28 cellular contexts compared by ENCODE assay signal in genomic region chr14:23653046-23653445, GRCh38. TPM values are rescaled to one million over a fixed set of nuclear protein-coding genes. Genes with fewer than 3 reads are reported as not detected.
DNase-seq lines count a peak whose midpoint lies in the region; ATAC-seq and TF ChIP-seq lines count a peak whose summit lies in the region.
"Had no signal": no experiment of that assay in that cellular context is flagged by ENCODE, and none has a peak within 500 bp of the region (broad histone marks: within the 10 kb centered on the region; RNA-seq: fewer than 3 reads in every experiment).

No MANE protein-coding gene starts in this region.

- no peak overlapping the region for H3K9ac ChIP-seq in mesendoderm (ENCODE audit: low read length)

- H2AK5ac ChIP-seq in mesendoderm (ENCODE audit: low read length), result no peak overlapping the region

- no peak overlapping the region for H3K18ac ChIP-seq in mesendoderm (ENCODE audit: low read length)

- peaks cover 6% of the 10 kb centered on the region for H3K27me3 Mint-ChIP-seq in endothelial cell (ENCODE audit: unreplicated experiment)

- H3K79me1 ChIP-seq in mesendoderm (ENCODE audit: low read length), result no peaks in the 10 kb centered on the region

- no peak overlapping the region for H3K27ac ChIP-seq in mesendoderm (ENCODE audit: low read depth, low read length)
- H3K27ac ChIP-seq: 22Rv1, HL-60, PC-9, SJSA1 had no signal

- H2BK15ac ChIP-seq in mesendoderm (replicated peaks; ENCODE audit: low read depth), result no peak overlapping the region

- TF ChIP-seq CTCF in AG10803 (conservative IDR thresholded peaks at IDR 0.05; ENCODE audit: low read length) (no peak), endothelial cell (IDR thresholded peaks at IDR 0.05; ENCODE audit: unreplicated experiment) (no peak)

- H2BK5ac ChIP-seq in mesendoderm (ENCODE audit: low read length), result no peak overlapping the region

- H3K4me3 ChIP-seq in AG10803 (ENCODE audit: low read length) (no peak overlapping the region), mesendoderm (ENCODE audit: low read length) (no peak overlapping the region)
- H3K4me3 ChIP-seq: K562, PC-9, SJSA1 had no signal

- WGBS in mesendoderm (ENCODE audit: extremely low coverage, insufficient coverage, low lambda C conversion rate), result no CpG with 5 or more reads among the region's 1 CpG

- H3K4me2 ChIP-seq in mesendoderm (ENCODE audit: low read length), result no peak overlapping the region
- H3K4me2 ChIP-seq: PC-9 had no signal

- H3K9me3 Mint-ChIP-seq in endothelial cell (ENCODE audit: unreplicated experiment), result no peaks in the 10 kb centered on the region

- no peaks in the 10 kb centered on the region for H3K79me2 ChIP-seq in mesendoderm (ENCODE audit: control insufficient read depth, insufficient read depth, low read length)

- DNase-seq in AG10803 (ENCODE audit: low read depth) (peak; percentile 22), M059J (ENCODE audit: low read depth) (peak; percentile 48), endothelial cell (ENCODE audit: low spot score) (no peak), mesendoderm (peak; percentile 70), NOMO-1 treated with dmso at 0.1 percent for 144 hours (lab: John Stamatoyannopoulos, UW; ENCODE audit: unreplicated experiment) (no peak), iPS-NIHi7 (ENCODE audit: extremely low spot score) (no peak), NCI-H1048 (lab: John Stamatoyannopoulos, UW) (no peak)
- DNase-seq: Calu3, DMS153, DND-41, Kasumi-1, MV-4-11, NCI-H1105 treated with DMSO at 0.1 percent for 48 hours, NCI-H146, NCI-H1930, NCI-H2107, NCI-H446, NCI-H524 treated with DMSO at 0.1 percent for 48 hours, NCI-H774, PC-9, Right ventricle myocardium superior had no signal

- no peaks in the 10 kb centered on the region for H3K27me3 ChIP-seq in mesendoderm (ENCODE audit: insufficient read depth, low read length, poor library complexity)
- H3K27me3 ChIP-seq: SJSA1 had no signal

- no peak overlapping the region for H3K23ac ChIP-seq in mesendoderm (ENCODE audit: low read length)

- ATAC-seq in GM19463 (IDR thresholded peaks at IDR 0.05; ENCODE audit: unreplicated experiment), result no peak
- ATAC-seq: HCT116, HepG2, K562 had no signal

- peak overlapping the region; percentile 59 for H3K27ac Mint-ChIP-seq in endothelial cell (ENCODE audit: unreplicated experiment)

- peaks cover 22% of the 10 kb centered on the region for H3K4me1 Mint-ChIP-seq in endothelial cell (ENCODE audit: unreplicated experiment)

- H3K4me3 Mint-ChIP-seq in endothelial cell (ENCODE audit: unreplicated experiment), result no peak overlapping the region

- H3K4me1 ChIP-seq in mesendoderm (ENCODE audit: control insufficient read depth, low read depth, low read length), result no peaks in the 10 kb centered on the region
- H3K4me1 ChIP-seq: SJSA1 had no signal

- no peaks in the 10 kb centered on the region for H3K36me3 ChIP-seq in mesendoderm (ENCODE audit: control insufficient read depth, insufficient read depth, low read length)
- H3K36me3 ChIP-seq: SJSA1 had no signal

- H3K36me3 Mint-ChIP-seq in endothelial cell (ENCODE audit: low read depth, unreplicated experiment), result peaks cover 5% of the 10 kb centered on the region

- H3K56ac ChIP-seq in mesendoderm (ENCODE audit: low read length), result no peak overlapping the region

- H2BK120ac ChIP-seq in mesendoderm (ENCODE audit: low read depth, low read length), result no peak overlapping the region

- H4K8ac ChIP-seq in mesendoderm (ENCODE audit: low read depth, low read length), result no peak overlapping the region

- H4K5ac ChIP-seq in mesendoderm (ENCODE audit: low read length), result no peak overlapping the region

- no peak overlapping the region for H3K4ac ChIP-seq in mesendoderm (ENCODE audit: low read depth, low read length)

RNA-seq across cellular contexts. Expression of gene DHRS2, which starts 16.9 kb away (rescaled TPM):
- total RNA-seq in M059J (2014; rRNA removed; shearing (Covaris generic)), result 11.9 and 16.8 TPM in 2 replicates
- total RNA-seq in endothelial cell (ENCODE audit: unreplicated experiment), result not detected
- polyA plus RNA-seq in mesendoderm (2013, experiment 1 of 2), result 0.90 TPM
- 0.87 TPM for polyA plus RNA-seq in mesendoderm (2013, experiment 2 of 2)
- total RNA-seq: Right ventricle myocardium superior had no signal

Comparison
In these comparisons a context has a peak if more than half of its experiments do, and no peak if none do; other contexts are left out.
1. DNase-seq: peak in AG10803 (single experiment), M059J (single experiment) and mesendoderm (single experiment); none in endothelial cell (single experiment), NOMO-1 treated with dmso at 0.1 percent for 144 hours (single experiment), iPS-NIHi7 (single experiment) and NCI-H1048 (single experiment).
2. RNA of gene DHRS2, which starts 16.9 kb away (total RNA-seq): 11.9 to 16.8 TPM in M059J; not detected in endothelial cell (single experiment); every median in the first group is over 10 times any median in the second.